In genomic region chr13:19782727-19783682, GRCh38 we compare ENCODE assay signal across 8 cellular contexts. TPM values are rescaled to one million over a fixed set of nuclear protein-coding genes. Genes with fewer than 3 reads are reported as not detected.
DNase-seq lines count a peak whose midpoint lies in the region; ATAC-seq, FAIRE-seq and TF ChIP-seq lines count a peak whose summit lies in the region.
"Not testable (repeated sequence)": the region's sequence is repeated elsewhere in the genome, so short reads cannot be mapped to it uniquely, and the experiment has no call there.

A gene with protein sequence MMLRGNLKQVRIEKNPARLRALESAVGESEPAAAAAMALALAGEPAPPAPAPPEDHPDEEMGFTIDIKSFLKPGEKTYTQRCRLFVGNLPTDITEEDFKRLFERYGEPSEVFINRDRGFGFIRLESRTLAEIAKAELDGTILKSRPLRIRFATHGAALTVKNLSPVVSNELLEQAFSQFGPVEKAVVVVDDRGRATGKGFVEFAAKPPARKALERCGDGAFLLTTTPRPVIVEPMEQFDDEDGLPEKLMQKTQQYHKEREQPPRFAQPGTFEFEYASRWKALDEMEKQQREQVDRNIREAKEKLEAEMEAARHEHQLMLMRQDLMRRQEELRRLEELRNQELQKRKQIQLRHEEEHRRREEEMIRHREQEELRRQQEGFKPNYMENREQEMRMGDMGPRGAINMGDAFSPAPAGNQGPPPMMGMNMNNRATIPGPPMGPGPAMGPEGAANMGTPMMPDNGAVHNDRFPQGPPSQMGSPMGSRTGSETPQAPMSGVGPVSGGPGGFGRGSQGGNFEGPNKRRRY (minus strand): TSS chr13:19782945. CDS start chr13:19782757, 188 bp downstream.

- DNase-seq in Caki2 (ENCODE audit: low read depth) (peak; percentile 90), HuH-7 (ENCODE audit: low spot score) (peak; percentile 94)
- DNase-seq in activated CD8-positive, alpha-beta memory T cell treated with anti-CD3 and anti-CD28 coated beads, Interleukin-2, amount 50 U/mL, for 48 hours: peak; percentile 98
- peak; percentile 91 to 92 for DNase-seq in stimulated activated CD8-positive, alpha-beta memory T cell treated with anti-CD3 and anti-CD28 coated beads, Interleukin-15, amount 100 ng/mL, for 4 hours (ENCODE audit: low read depth in 2 of 2)

- peak; percentile 97 for FAIRE-seq in endometrium (lab: Jason Lieb, UNC)

- peak; percentile 83 for ATAC-seq in GM21447 (IDR thresholded peaks at IDR 0.05; ENCODE audit: unreplicated experiment)

- 15 to 19% methylated on average over 29 to 33 of the region's 50 CpGs for WGBS in mesodermal cell (ENCODE audit: insufficient coverage in 2 of 2), 2 experiments

- peak within 1 kb of the TSS; percentile 91 for H3K4me3 ChIP-seq in OCI-LY3 (ENCODE audit: low read length)
- peak within 1 kb of the TSS; percentile 95 for H3K4me3 ChIP-seq in mesodermal cell (ENCODE audit: extremely low read depth, insufficient read depth, low read length, poor library complexity, severe bottlenecking)

- peaks cover 24% of the 10 kb centered on the region for H3K79me2 ChIP-seq in OCI-LY3 (ENCODE audit: low read length)

- H3K9me3 ChIP-seq in OCI-LY3 (ENCODE audit: insufficient read depth, low read length); mesodermal cell (ENCODE audit: control insufficient read depth, low read length): not testable (repeated sequence)

- H3K36me3 ChIP-seq in OCI-LY3 (replicated peaks; ENCODE audit: low read depth, low read length) (peaks cover 15% of the 10 kb centered on the region), mesodermal cell (ENCODE audit: control insufficient read depth, insufficient read depth, low read length) (peaks cover 13% of the 10 kb centered on the region)

- not testable (repeated sequence) for H3K4me1 ChIP-seq in OCI-LY3 (ENCODE audit: low read length); mesodermal cell (ENCODE audit: control insufficient read depth, insufficient read depth, low read length, poor library complexity, severe bottlenecking)

- TF ChIP-seq CTCF in OCI-LY3 (IDR thresholded peaks at IDR 0.05; ENCODE audit: low read depth, low read length): not testable (repeated sequence)

- H3K27ac ChIP-seq in OCI-LY3 (ENCODE audit: low read length) (peak within 1 kb of the TSS; percentile 79), mesodermal cell (ENCODE audit: low read depth, low read length, severe bottlenecking) (peak within 1 kb of the TSS; percentile 89)

- H4K20me1 ChIP-seq in OCI-LY3 (ENCODE audit: insufficient read depth, low read length): not testable (repeated sequence)

- H3K27me3 ChIP-seq in OCI-LY3 (ENCODE audit: low read depth, low read length): not testable (repeated sequence)

- in situ Hi-C loops in Caki2 (cut with HindIII; ENCODE audit: low pct_unique_long_range_greater_than_20kb, low sequenced_read_pairs): not testable (repeated sequence)

- H3K9ac ChIP-seq in OCI-LY3 (ENCODE audit: low read length): peak within 1 kb of the TSS; percentile 96

- H2AFZ ChIP-seq in OCI-LY3 (ENCODE audit: low read depth, low read length): peak within 1 kb of the TSS; percentile 45

- H3K4me2 ChIP-seq in OCI-LY3 (ENCODE audit: low read length): peak within 1 kb of the TSS; percentile 74

RNA-seq across cellular contexts. Expression of the gene that starts here (rescaled TPM):
- total RNA-seq in Caki2 (2014; rRNA removed; shearing (Covaris generic); ENCODE audit: low replicate concordance): 21.3 and 24.3 TPM in 2 replicates
- polyA plus RNA-seq in mesodermal cell (2013, experiment 1 of 2): 31.2 TPM
- polyA plus RNA-seq in mesodermal cell (2013, experiment 2 of 2): 39.6 TPM

Comparison
In these comparisons a context has a peak if more than half of its experiments do, and no peak if none do; other contexts are left out.
1. Peak in every context shown above with its lines: DNase-seq, ATAC-seq, H3K4me3 ChIP-seq and H3K27ac ChIP-seq.